Comparison of ENCODE assay signal across 1 cellular context in genomic region chr9:96175001-96175400, GRCh38.
TF ChIP-seq lines count a peak whose summit lies in the region.

No MANE protein-coding gene starts in this region.

TF ChIP-seq in HepG2, 621 proteins besides CTCF, POLR2A, EP300 and RAD21 (continued from another document):
- TF ChIP-seq ZMAT3 (CRISPR knock-in tag; conservative IDR thresholded peaks at IDR 0.05) (no peak), ZNF790 (CRISPR knock-in tag; IDR thresholded peaks at IDR 0.05; ENCODE audit: borderline replicate concordance) (no peak), ZNF136 (CRISPR knock-in tag; IDR thresholded peaks at IDR 0.05; ENCODE audit: low read depth) (no peak), ZNF550 (CRISPR knock-in tag; IDR thresholded peaks at IDR 0.05; ENCODE audit: borderline replicate concordance) (no peak)
